11 cellular contexts compared by ENCODE assay signal in genomic region chr10:50385610-50386009, GRCh38.
DNase-seq lines count a peak whose midpoint lies in the region; ATAC-seq and TF ChIP-seq lines count a peak whose summit lies in the region.
"Had no signal": no experiment of that assay in that cellular context is flagged by ENCODE, and none has a peak within 500 bp of the region (broad histone marks: within the 10 kb centered on the region; RNA-seq: fewer than 3 reads in every experiment).

No MANE protein-coding gene starts in this region.

- TF ChIP-seq CTCF in PC-9 (conservative IDR thresholded peaks at IDR 0.05) (no peak), parathyroid adenoma (IDR thresholded peaks at IDR 0.05) (no peak), GM20000 (IDR thresholded peaks at IDR 0.05; ENCODE audit: extremely low read depth, missing control alignments) (no peak)

- H3K4me2 ChIP-seq in PC-9 (peak overlapping the region; percentile 2; the same call in 1 of the 2 replicates), parathyroid adenoma (ENCODE audit: low read length) (peak overlapping the region; percentile 14)

- 0 out of 2 replicates have a peak, but pooled peaks cover 12% of the 10 kb centered on the region for H3F3A ChIP-seq in PC-9 (ENCODE audit: insufficient read depth, low read depth)

- CTCF ChIA-PET in PC-9 (lab: Charles Lee) = no interaction called here

- no peak overlapping the region for H3K9ac ChIP-seq in parathyroid adenoma

- H3K9me3 ChIP-seq in PC-9 (ENCODE audit: insufficient read depth, low read depth) (peaks cover 6% of the 10 kb centered on the region; the same call in 1 of the 2 replicates), parathyroid adenoma (ENCODE audit: control insufficient read depth, low read length) (no peaks in the 10 kb centered on the region)

- BruUV-seq in PC-9 (replicated peaks; lab: Mats Ljungman, UMichigan) = no TSS peak

- no peak for ATAC-seq in GM21381 (IDR thresholded peaks at IDR 0.05; ENCODE audit: unreplicated experiment)
- ATAC-seq: natural killer cell; stimulated activated effector memory CD8-positive, alpha-beta T cell treated with anti-CD3 and anti-CD28 coated beads, Interleukin-12 subunit alpha, Interleukin-12 subunit beta, amount 100 ng/mL, for 72 hours had no signal

- POLR2A ChIA-PET in PC-9 (lab: Charles Lee; ENCODE audit: unreplicated experiment) = interaction anchor here (0.6 to 0.7 kb wide), 2 partner anchors 10 to 173 kb away, joined by 3 to 4 read pairs; no protein-coding TSS in a partner anchor

- H2AFZ ChIP-seq in PC-9 (no peak overlapping the region), parathyroid adenoma (no peak overlapping the region)

- H3K79me2 ChIP-seq in PC-9 (ENCODE audit: low read depth) (peaks cover 100% of the 10 kb centered on the region), parathyroid adenoma (peaks cover 4% of the 10 kb centered on the region)

- H3K36me3 ChIP-seq in PC-9 (ENCODE audit: low read depth) (peaks cover 8% of the 10 kb centered on the region), parathyroid adenoma (ENCODE audit: control insufficient read depth, insufficient read depth, low read length) (no peaks in the 10 kb centered on the region)

- H3K4me3 ChIP-seq in PC-9 (no peak overlapping the region), parathyroid adenoma (ENCODE audit: low read depth, low read length) (peak overlapping the region; percentile 6)

- no peaks in the 10 kb centered on the region for H3K27me3 ChIP-seq in PC-9 (ENCODE audit: insufficient read depth, low read depth)
- no peaks in the 10 kb centered on the region for H3K27me3 ChIP-seq in parathyroid adenoma (ENCODE audit: control insufficient read depth, insufficient read depth, low read length)

- no peaks in the 10 kb centered on the region; the same call in 1 of the 2 replicates for H3K9me2 ChIP-seq in PC-9 (ENCODE audit: insufficient read depth)

- H3K4me1 ChIP-seq in PC-9 (replicated peaks; ENCODE audit: insufficient read depth) = peaks cover 10% of the 10 kb centered on the region
- peaks cover 29% of the 10 kb centered on the region for H3K4me1 ChIP-seq in parathyroid adenoma

- H3K27ac ChIP-seq in PC-9 (peak overlapping the region; percentile 27), parathyroid adenoma (peak overlapping the region; percentile 73)

- intact Hi-C loops in PC-9 (cut with micrococcal nuclease; ENCODE audit: unreplicated experiment) = no loop called here

- no peaks in the 10 kb centered on the region; the same call in 1 of the 2 replicates for H4K20me1 ChIP-seq in PC-9 (ENCODE audit: insufficient read depth)

- DNase-seq in Ammon's horn (ENCODE audit: low spot score) (peak; percentile 78), PC-9 (peak in 1 of 2 experiments; percentile 54), foreskin melanocyte (peak; percentile 41), T-helper 9 cell (no peak), NCI-H1694 treated with DMSO at 0.1 percent for 48 hours (lab: John Stamatoyannopoulos, UW) (no peak), GM20000 (ENCODE audit: low spot score) (no peak)
- DNase-seq: natural killer cell, SHP77 had no signal

Comparison
In these comparisons a context has a peak if more than half of its experiments do, and no peak if none do; other contexts are left out.
1. DNase-seq: peak in Ammon's horn (single experiment) and foreskin melanocyte (single experiment); none in T-helper 9 cell (single experiment), NCI-H1694 treated with DMSO at 0.1 percent for 48 hours (single experiment) and GM20000 (single experiment).